Comparison of ENCODE assay signal across 11 cellular contexts in the genomic region with DNA sequence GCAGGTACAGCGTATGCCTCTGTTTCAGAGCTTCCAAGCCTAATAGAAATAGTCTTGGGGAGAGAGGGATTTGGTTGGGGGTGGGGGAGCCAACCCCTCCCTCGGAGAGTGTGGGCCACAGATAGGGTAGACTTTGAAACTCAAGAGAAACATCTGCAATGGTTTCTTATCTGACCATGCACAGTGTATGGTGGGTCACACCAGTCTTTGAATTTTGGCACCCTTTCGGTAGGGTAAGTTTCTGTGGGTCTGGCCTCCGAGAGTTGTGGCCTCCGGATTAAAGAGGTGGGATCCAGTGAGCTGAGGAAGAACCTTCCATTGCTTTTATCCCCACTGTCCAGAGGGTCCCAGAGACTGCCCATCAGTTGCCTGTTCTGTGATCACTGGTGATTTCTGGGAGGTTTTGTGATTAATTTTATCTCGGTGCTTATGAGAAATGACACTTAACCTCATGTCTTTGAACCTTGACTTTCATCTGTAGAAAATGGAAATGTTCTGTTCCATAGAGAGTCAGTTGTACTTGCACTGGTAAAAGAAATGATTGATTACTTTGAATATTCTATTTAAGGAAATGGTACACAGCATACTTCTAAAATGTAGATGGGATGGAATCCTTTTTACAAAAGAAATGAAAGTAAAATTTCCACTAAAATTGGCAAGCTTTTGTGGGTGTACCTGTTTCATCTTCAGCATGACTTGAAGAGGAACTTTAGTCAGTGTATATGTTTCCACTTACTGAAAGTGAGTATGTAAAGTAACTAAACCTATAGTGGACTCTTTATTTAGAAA.
DNase-seq lines count a peak whose midpoint lies in the region; ATAC-seq lines count a peak whose summit lies in the region.
"Had no signal": no experiment of that assay in that cellular context is flagged by ENCODE, and none has a peak within 500 bp of the region (broad histone marks: within the 10 kb centered on the region; RNA-seq: fewer than 3 reads in every experiment).

No MANE protein-coding gene starts in this region.

- H3K27me3 ChIP-seq in CD4-positive, alpha-beta memory T cell (ENCODE audit: insufficient read depth, low read length), result no peaks in the 10 kb centered on the region
- H3K27me3 ChIP-seq: breast epithelium had no signal

- no peaks in the 10 kb centered on the region for H3K9me3 Mint-ChIP-seq in CD4-positive, alpha-beta memory T cell
- no peaks in the 10 kb centered on the region for H3K9me3 Mint-ChIP-seq in activated T-helper 1 cell treated with anti-CD3 and anti-CD28 coated beads, Interleukin-12 subunit alpha, Interleukin-12 subunit beta, Interleukin-2, Interleukin-4 antibody, amounts not matched to agents 30 ng/mL and 10 ng/mL and 1 ng/mL, durations not matched to agents 14 hours and 24 hours and 36 hours

- peak overlapping the region; percentile 23 to 37 for H3K4me3 ChIP-seq in CD4-positive, alpha-beta memory T cell (ENCODE audit: low read length in 2 of 2)
- H3K4me3 ChIP-seq: breast epithelium had no signal

- no peaks in the 10 kb centered on the region for H3K36me3 ChIP-seq in CD4-positive, alpha-beta memory T cell (ENCODE audit: insufficient read depth, low read length)
- H3K36me3 ChIP-seq: breast epithelium had no signal

- CTCF ChIA-PET in CD4-positive, alpha-beta memory T cell (lab: Charles Lee; ENCODE audit: partially characterized antibody), result interaction anchor here (1.2 to 1.6 kb wide), 2 partner anchors 13 to 61 kb away, joined by 3 to 4 read pairs; no protein-coding TSS in a partner anchor

- peak overlapping the region; percentile 11 to 87 (median 80) for H3K4me3 Mint-ChIP-seq in CD4-positive, alpha-beta memory T cell
- peak overlapping the region; percentile 71 for H3K4me3 Mint-ChIP-seq in activated T-helper 1 cell treated with anti-CD3 and anti-CD28 coated beads, Interleukin-12 subunit alpha, Interleukin-12 subunit beta, Interleukin-2, Interleukin-4 antibody, amounts not matched to agents 30 ng/mL and 10 ng/mL and 1 ng/mL, durations not matched to agents 14 hours and 24 hours and 36 hours

- H3K27ac Mint-ChIP-seq in CD4-positive, alpha-beta memory T cell, result peak overlapping the region; percentile 75 to 94 (median 90)
- peak overlapping the region; percentile 93 for H3K27ac Mint-ChIP-seq in activated T-helper 1 cell treated with anti-CD3 and anti-CD28 coated beads, Interleukin-12 subunit alpha, Interleukin-12 subunit beta, Interleukin-2, Interleukin-4 antibody, amounts not matched to agents 30 ng/mL and 10 ng/mL and 1 ng/mL, durations not matched to agents 14 hours and 24 hours and 36 hours

- H3K4me1 ChIP-seq in CD4-positive, alpha-beta memory T cell (ENCODE audit: insufficient read depth, low read length), result peaks cover 98% of the 10 kb centered on the region
- H3K4me1 ChIP-seq: breast epithelium had no signal

- H3K27me3 Mint-ChIP-seq in CD4-positive, alpha-beta memory T cell, result no peaks in the 10 kb centered on the region
- H3K27me3 Mint-ChIP-seq in activated T-helper 1 cell treated with anti-CD3 and anti-CD28 coated beads, Interleukin-12 subunit alpha, Interleukin-12 subunit beta, Interleukin-2, Interleukin-4 antibody, amounts not matched to agents 30 ng/mL and 10 ng/mL and 1 ng/mL, durations not matched to agents 14 hours and 24 hours and 36 hours (ENCODE audit: insufficient read depth), result no peaks in the 10 kb centered on the region

- H3K36me3 Mint-ChIP-seq in CD4-positive, alpha-beta memory T cell, result peaks cover 10 to 12% of the 10 kb centered on the region in 2 donors
- H3K36me3 Mint-ChIP-seq in activated T-helper 1 cell treated with anti-CD3 and anti-CD28 coated beads, Interleukin-12 subunit alpha, Interleukin-12 subunit beta, Interleukin-2, Interleukin-4 antibody, amounts not matched to agents 30 ng/mL and 10 ng/mL and 1 ng/mL, durations not matched to agents 14 hours and 24 hours and 36 hours (ENCODE audit: low read depth), result peaks cover 13% of the 10 kb centered on the region

- H3K4me1 Mint-ChIP-seq in CD4-positive, alpha-beta memory T cell, result peaks cover 70 to 93% (median 85%) of the 10 kb centered on the region in 4 donors
- peaks cover 66% of the 10 kb centered on the region for H3K4me1 Mint-ChIP-seq in activated T-helper 1 cell treated with anti-CD3 and anti-CD28 coated beads, Interleukin-12 subunit alpha, Interleukin-12 subunit beta, Interleukin-2, Interleukin-4 antibody, amounts not matched to agents 30 ng/mL and 10 ng/mL and 1 ng/mL, durations not matched to agents 14 hours and 24 hours and 36 hours (ENCODE audit: low read depth)

- peak overlapping the region; percentile 54 for H3K27ac ChIP-seq in CD4-positive, alpha-beta memory T cell (ENCODE audit: low read depth, low read length)
- H3K27ac ChIP-seq: breast epithelium had no signal

- ATAC-seq in GM19372 (IDR thresholded peaks at IDR 0.05; ENCODE audit: low read depth, unreplicated experiment), result peak; percentile 74
- ATAC-seq in HG03175 (IDR thresholded peaks at IDR 0.05; ENCODE audit: unreplicated experiment), result peak; percentile 46
- no peak for ATAC-seq in HG03097 (IDR thresholded peaks at IDR 0.05; ENCODE audit: low FRiP score, unreplicated experiment)

- H3K9me3 ChIP-seq in CD4-positive, alpha-beta memory T cell (ENCODE audit: control insufficient read depth in 1 of 2, low read length in 2 of 2), result no peaks in the 10 kb centered on the region
- H3K9me3 ChIP-seq: breast epithelium had no signal

- no peak for DNase-seq in CD4-positive, alpha-beta memory T cell
- DNase-seq in activated T-helper 1 cell treated with anti-CD3 and anti-CD28 coated beads, Interleukin-12 subunit alpha, Interleukin-12 subunit beta, Interleukin-2, Interleukin-4 antibody, amounts not matched to agents 30 ng/mL and 10 ng/mL and 1 ng/mL, durations not matched to agents 14 hours and 24 hours and 36 hours (ENCODE audit: low spot score), result no peak
- DNase-seq in NCI-H1048 (lab: John Stamatoyannopoulos, UW), result no peak
- DNase-seq in GM19240 (ENCODE audit: insufficient read length, low spot score), result no peak
- no peak for DNase-seq in NCI-H2227 treated with DMSO at 0.1 percent for 48 hours (lab: John Stamatoyannopoulos, UW)
- DNase-seq: DMS153; stimulated activated CD4-positive, alpha-beta T cell treated with anti-CD3 and anti-CD28 coated beads, Interleukin-12 subunit alpha, Interleukin-12 subunit beta, amount 100 ng/mL, for 4 hours had no signal

- POLR2A ChIA-PET in CD4-positive, alpha-beta memory T cell (lab: Charles Lee; ENCODE audit: partially characterized antibody), result interaction anchor here (1.0 to 5.0 kb wide), 4 partner anchors 13 to 62 kb away, joined by 3 to 43 read pairs (median 4); a partner anchor contains a TSS

- intact Hi-C loops in CD4-positive, alpha-beta memory T cell (cut with micrococcal nuclease), result no loop called here
- intact Hi-C loops in activated T-helper 1 cell treated with anti-CD3 and anti-CD28 coated beads, Interleukin-12 subunit alpha, Interleukin-12 subunit beta, Interleukin-2, Interleukin-4 antibody, amounts not matched to agents 30 ng/mL and 10 ng/mL and 1 ng/mL, durations not matched to agents 14 hours and 24 hours and 36 hours (cut with micrococcal nuclease), result loop anchor here (1.0 to 10.0 kb wide), 9 partner anchors 12 to 1044 kb away; a partner anchor contains a TSS
